Comparison of ENCODE assay signal across 11 cellular contexts in genomic region chr19:6774821-6775707, GRCh38. TPM values are rescaled to one million over a fixed set of nuclear protein-coding genes. Genes with fewer than 3 reads are reported as not detected.
A peak's percentile ranks its signal among the peaks of the same experiment; 100 is the strongest.
DNase-seq lines count a peak whose midpoint lies in the region; ATAC-seq and TF ChIP-seq lines count a peak whose summit lies in the region.
"Had no signal": no experiment of that assay in that cellular context is flagged by ENCODE, and none has a peak within 500 bp of the region (broad histone marks: within the 10 kb centered on the region; RNA-seq: fewer than 3 reads in every experiment).

No MANE protein-coding gene starts in this region.

- peak overlapping the region; percentile 70 for H3K27ac Mint-ChIP-seq in stimulated activated naive CD8-positive, alpha-beta T cell treated with anti-CD3 and anti-CD28 coated beads, Interleukin-15, Interleukin-2, amounts not matched to agents 100 ng/mL and 50 ng/mL, for 24 hours
- peak overlapping the region; percentile 56 for H3K27ac Mint-ChIP-seq in activated naive CD8-positive, alpha-beta T cell treated with anti-CD3 and anti-CD28 coated beads for 36 hours

- peaks cover 6% of the 10 kb centered on the region for H3K9me3 Mint-ChIP-seq in stimulated activated naive CD8-positive, alpha-beta T cell treated with anti-CD3 and anti-CD28 coated beads, Interleukin-15, Interleukin-2, amounts not matched to agents 100 ng/mL and 50 ng/mL, for 24 hours
- H3K9me3 Mint-ChIP-seq in activated naive CD8-positive, alpha-beta T cell treated with anti-CD3 and anti-CD28 coated beads for 36 hours: peaks cover 14% of the 10 kb centered on the region

- peak overlapping the region; percentile 60 for H3K4me3 Mint-ChIP-seq in stimulated activated naive CD8-positive, alpha-beta T cell treated with anti-CD3 and anti-CD28 coated beads, Interleukin-15, Interleukin-2, amounts not matched to agents 100 ng/mL and 50 ng/mL, for 24 hours
- peak overlapping the region; percentile 97 for H3K4me3 Mint-ChIP-seq in activated naive CD8-positive, alpha-beta T cell treated with anti-CD3 and anti-CD28 coated beads for 36 hours

- H3K27me3 Mint-ChIP-seq in stimulated activated naive CD8-positive, alpha-beta T cell treated with anti-CD3 and anti-CD28 coated beads, Interleukin-15, Interleukin-2, amounts not matched to agents 100 ng/mL and 50 ng/mL, for 24 hours: no peaks in the 10 kb centered on the region
- no peaks in the 10 kb centered on the region for H3K27me3 Mint-ChIP-seq in activated naive CD8-positive, alpha-beta T cell treated with anti-CD3 and anti-CD28 coated beads for 36 hours

- DNase-seq in stimulated activated naive CD8-positive, alpha-beta T cell treated with anti-CD3 and anti-CD28 coated beads, Interleukin-15, Interleukin-2, amounts not matched to agents 100 U/mL and 50 U/mL, for 24 hours: no peak
- DNase-seq in NCI-H1048 (lab: John Stamatoyannopoulos, UW): peak; percentile 78
- no peak for DNase-seq in activated naive CD8-positive, alpha-beta T cell treated with anti-CD3 and anti-CD28 coated beads for 36 hours
- no peak for DNase-seq in upper lobe of right lung
- no peak for DNase-seq in dorsolateral prefrontal cortex
- no peak for DNase-seq in inferior parietal cortex (ENCODE audit: extremely low spot score)
- no peak for DNase-seq in DMS153 (lab: John Stamatoyannopoulos, UW)
- DNase-seq: activated effector memory CD4-positive, alpha-beta T cell treated with Interleukin-2 at 50 U/mL for 16 hours; NCI-H2029; stimulated activated naive CD4-positive, alpha-beta T cell treated with Interleukin-2 at 50 U/mL for 16 hours had no signal

- H3K9me3 ChIP-seq in upper lobe of right lung: no peaks in the 10 kb centered on the region

- no peaks in the 10 kb centered on the region for H3K36me3 ChIP-seq in upper lobe of right lung

- H3K36me3 Mint-ChIP-seq in stimulated activated naive CD8-positive, alpha-beta T cell treated with anti-CD3 and anti-CD28 coated beads, Interleukin-15, Interleukin-2, amounts not matched to agents 100 ng/mL and 50 ng/mL, for 24 hours (ENCODE audit: low read depth): peaks cover 34% of the 10 kb centered on the region
- H3K36me3 Mint-ChIP-seq in activated naive CD8-positive, alpha-beta T cell treated with anti-CD3 and anti-CD28 coated beads for 36 hours: peaks cover 44% of the 10 kb centered on the region

- H3K4me3 ChIP-seq in upper lobe of right lung (no peak overlapping the region), dorsolateral prefrontal cortex (no peak overlapping the region)

- H3K27ac ChIP-seq in upper lobe of right lung (no peak overlapping the region), dorsolateral prefrontal cortex (no peak overlapping the region)

- no peaks in the 10 kb centered on the region for H3K4me1 ChIP-seq in upper lobe of right lung

- TF ChIP-seq CTCF in upper lobe of right lung (IDR thresholded peaks at IDR 0.05) (no peak), dorsolateral prefrontal cortex (IDR thresholded peaks at IDR 0.05 in 54 of 56, conservative IDR thresholded peaks at IDR 0.05 in 2 of 56; ENCODE audit: low read depth in 1 of 56, partially characterized antibody in 56 of 56) (no peak)

- peaks cover 60% of the 10 kb centered on the region for H3K4me1 Mint-ChIP-seq in stimulated activated naive CD8-positive, alpha-beta T cell treated with anti-CD3 and anti-CD28 coated beads, Interleukin-15, Interleukin-2, amounts not matched to agents 100 ng/mL and 50 ng/mL, for 24 hours (ENCODE audit: low read depth)
- H3K4me1 Mint-ChIP-seq in activated naive CD8-positive, alpha-beta T cell treated with anti-CD3 and anti-CD28 coated beads for 36 hours: peaks cover 52% of the 10 kb centered on the region

- H3K27me3 ChIP-seq in upper lobe of right lung (no peaks in the 10 kb centered on the region), dorsolateral prefrontal cortex (peaks cover 0 to 6% (median 0%) of the 10 kb centered on the region in 45 donors)

- no peak for ATAC-seq in stimulated activated naive CD8-positive, alpha-beta T cell treated with anti-CD3 and anti-CD28 coated beads, Interleukin-15, Interleukin-2, amounts not matched to agents 100 U/mL and 50 U/mL, for 24 hours
- peak; percentile 32 for ATAC-seq in upper lobe of right lung

- intact Hi-C loops in upper lobe of right lung (cut with DNase I): no loop called here
- intact Hi-C loops in dorsolateral prefrontal cortex (cut with DNase I): no loop called here

RNA-seq across cellular contexts. Expression of gene VAV1, which starts 2.6 kb away (rescaled TPM):
- total RNA-seq in activated naive CD8-positive, alpha-beta T cell treated with anti-CD3 and anti-CD28 coated beads for 36 hours: 10 to 100 TPM; 65.2 to 65.7 TPM
- 31.6 TPM for total RNA-seq in upper lobe of right lung
- 10 to 100 TPM in 7 of 120 experiments, 1 to 10 TPM in 113; 1.7 to 13.0 (median 5.0) TPM for total RNA-seq in dorsolateral prefrontal cortex

RNA-seq across cellular contexts. Expression of gene SH2D3A, which starts 7.8 kb away (rescaled TPM):
- total RNA-seq in activated naive CD8-positive, alpha-beta T cell treated with anti-CD3 and anti-CD28 coated beads for 36 hours: 10 to 100 TPM; 25.7 to 26.1 TPM
- total RNA-seq in upper lobe of right lung (26.0 TPM), dorsolateral prefrontal cortex (1 to 10 TPM in 1 of 120 experiments, under 1 TPM in 6, not detected in 113; 0.18 to 1.4 (median 0.38) TPM)

RNA-seq across cellular contexts. Expression of gene TRIP10, which starts 35.6 kb away (rescaled TPM):
- 10 to 100 TPM; 29.8 to 31.3 TPM for total RNA-seq in activated naive CD8-positive, alpha-beta T cell treated with anti-CD3 and anti-CD28 coated beads for 36 hours
- total RNA-seq in upper lobe of right lung (88.1 TPM), dorsolateral prefrontal cortex (10 to 100 TPM in 97 of 120 experiments, 1 to 10 TPM in 23; 4.5 to 54.0 (median 14.5) TPM)

RNA-seq across cellular contexts. Expression of gene GPR108, which starts 37.7 kb away (rescaled TPM):
- 10 to 100 TPM; 56.0 to 62.9 TPM for total RNA-seq in activated naive CD8-positive, alpha-beta T cell treated with anti-CD3 and anti-CD28 coated beads for 36 hours
- total RNA-seq in upper lobe of right lung: 81.2 TPM
- total RNA-seq in dorsolateral prefrontal cortex: 10 to 100 TPM; 21.4 to 74.1 (median 47.4) TPM

RNA-seq across cellular contexts. Expression of gene C3, which starts 54.6 kb away (rescaled TPM):
- under 1 TPM; 0.22 to 0.64 TPM for total RNA-seq in activated naive CD8-positive, alpha-beta T cell treated with anti-CD3 and anti-CD28 coated beads for 36 hours
- total RNA-seq in upper lobe of right lung (1,129 TPM), dorsolateral prefrontal cortex (100 to 1,000 TPM in 92 of 120 experiments, 10 to 100 TPM in 28; 34.1 to 573 (median 145) TPM)

Comparison
In these comparisons a context has a peak if more than half of its experiments do, and no peak if none do; other contexts are left out.
1. RNA of gene SH2D3A, which starts 7.8 kb away (total RNA-seq): 25.7 to 26.1 TPM in activated naive CD8-positive, alpha-beta T cell treated with anti-CD3 and anti-CD28 coated beads for 36 hours and 26.0 TPM in upper lobe of right lung (single experiment); 0.18 to 1.4 TPM in dorsolateral prefrontal cortex; every median in the first group is over 10 times any median in the second.